ENCODE assay signal across 34 cellular contexts in the genomic region with DNA sequence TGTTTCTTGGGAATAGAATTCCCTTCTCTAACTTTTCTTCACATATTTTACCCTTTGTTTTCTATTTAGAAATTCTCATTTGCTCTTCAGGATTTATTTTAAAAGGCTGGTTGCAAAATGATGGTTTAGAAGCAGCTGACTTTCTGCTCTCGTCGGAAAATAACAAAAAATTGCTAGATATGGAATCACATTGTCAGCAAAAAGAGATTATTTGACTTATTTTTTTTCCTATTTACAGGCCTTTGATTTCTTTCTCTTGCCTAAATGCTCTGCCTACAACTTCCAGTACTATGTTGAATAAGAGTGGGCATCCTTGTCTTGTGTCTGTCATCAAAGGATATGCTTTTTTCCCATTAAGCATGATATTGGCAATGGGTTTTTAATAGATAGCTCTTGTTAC.
DNase-seq lines count a peak whose midpoint lies in the region; ATAC-seq, FAIRE-seq and TF ChIP-seq lines count a peak whose summit lies in the region.
"Had no signal": no experiment of that assay in that cellular context is flagged by ENCODE, and none has a peak within 500 bp of the region (broad histone marks: within the 10 kb centered on the region; RNA-seq: fewer than 3 reads in every experiment).

No MANE protein-coding gene starts in this region.

- H4K20me1 ChIP-seq in HepG2 (ENCODE audit: insufficient read depth, low read length) (no peaks in the 10 kb centered on the region), IMR-90 (ENCODE audit: insufficient read depth, low read length) (no peaks in the 10 kb centered on the region)
- H4K20me1 ChIP-seq: BLaER1; BLaER1 treated with 17β-estradiol and CSF1 and Interleukin-3, amounts not matched to agents 10 nM and 100 nM had no signal

- in situ Hi-C loops in HepG2 (cut with HindIII; ENCODE audit: extremely low pct_ligation_motif_present, low pct_unique_long_range_greater_than_20kb) (no loop called here), IMR-90 (cut with MboI; ENCODE audit: low sequenced_read_pairs) (loop anchor here (25.0 kb wide), 1 partner anchor 103 kb away; no protein-coding TSS in a partner anchor)

- dilution Hi-C loops in IMR-90 (cut with HindIII; ENCODE audit: low sequenced_read_pairs, unreplicated experiment): no loop called here

- H3K79me1 ChIP-seq in IMR-90 (ENCODE audit: low read depth in 1 of 2, low read length in 2 of 2): no peaks in the 10 kb centered on the region

- H3K14ac ChIP-seq in IMR-90 (replicated peaks; ENCODE audit: low read depth, low read length): no peak overlapping the region

- no peak overlapping the region for H3K23ac ChIP-seq in IMR-90 (ENCODE audit: low read depth, low read length)

- CTCF ChIA-PET in HepG2 (lab: Yijun Ruan, JAX; ENCODE audit: low intra/inter-chr PET ratio, low total read pairs) (no interaction called here), A549 (lab: Yijun Ruan, JAX) (interaction anchor here (1.2 kb wide), 1 partner anchor 14 kb away, joined by 4 read pairs; no protein-coding TSS in a partner anchor), IMR-90 (lab: Yijun Ruan, JAX) (no interaction called here)

- no peak for ATAC-seq in HepG2
- no peak for ATAC-seq in right lobe of liver
- no peak for ATAC-seq in A549
- ATAC-seq in IMR-90 (ENCODE audit: low read depth): no peak
- no peak for ATAC-seq in stimulated activated naive CD8-positive, alpha-beta T cell treated with anti-CD3 and anti-CD28 coated beads, Interleukin-15, amount 100 ng/mL, for 72 hours
- ATAC-seq: CD8-positive, alpha-beta T cell had no signal

- TF ChIP-seq RAD21 in HepG2 (CRISPR knock-in tag; IDR thresholded peaks at IDR 0.05): no peak
- no peak for TF ChIP-seq RAD21 in A549 (conservative IDR thresholded peaks at IDR 0.05 in 1 of 2, IDR thresholded peaks at IDR 0.05 in 1 of 2)
- TF ChIP-seq RAD21 in IMR-90 (IDR thresholded peaks at IDR 0.05; ENCODE audit: low read length): no peak

- no peak overlapping the region for H3K4ac ChIP-seq in IMR-90 (ENCODE audit: low read depth, low read length)

- H3K9me1 ChIP-seq in IMR-90 (ENCODE audit: insufficient read depth, low read length): no peaks in the 10 kb centered on the region

- H3K27ac ChIP-seq in HepG2 (ENCODE audit: extremely low read length, insufficient read depth, low read length): no peak overlapping the region
- H3K27ac ChIP-seq in right lobe of liver: no peak overlapping the region
- no peak overlapping the region for H3K27ac ChIP-seq in A549
- H3K27ac ChIP-seq in IMR-90 (ENCODE audit: insufficient read depth, low read length): no peak overlapping the region
- H3K27ac ChIP-seq: 22Rv1; BLaER1; BLaER1 treated with 17β-estradiol and CSF1 and Interleukin-3, amounts not matched to agents 10 nM and 100 nM; C4-2B had no signal

- FAIRE-seq in HepG2 (lab: Jason Lieb, UNC): no peak
- no peak for FAIRE-seq in A549 (lab: Jason Lieb, UNC)
- FAIRE-seq: A204.1, D721Med had no signal

- TF ChIP-seq POLR2A in HepG2 (IDR thresholded peaks at IDR 0.05; ENCODE audit: insufficient read depth in 1 of 2, low read depth in 2 of 2, low read length in 2 of 2) (no peak), right lobe of liver (IDR thresholded peaks at IDR 0.05) (no peak), A549 (IDR thresholded peaks at IDR 0.05; ENCODE audit: low read length) (no peak), IMR-90 (IDR thresholded peaks at IDR 0.05; ENCODE audit: low read depth, low read length) (no peak)

- no peaks in the 10 kb centered on the region for H3K4me1 ChIP-seq in HepG2 (ENCODE audit: insufficient read depth, low read length)
- no peaks in the 10 kb centered on the region for H3K4me1 ChIP-seq in right lobe of liver
- H3K4me1 ChIP-seq in A549: no peaks in the 10 kb centered on the region
- H3K4me1 ChIP-seq in IMR-90 (ENCODE audit: control insufficient read depth, insufficient read depth, low read length): no peaks in the 10 kb centered on the region
- H3K4me1 ChIP-seq: BE2C, Caco-2 had no signal

- H3K4me3 Mint-ChIP-seq in stimulated activated naive CD8-positive, alpha-beta T cell treated with anti-CD3 and anti-CD28 coated beads, Interleukin-15, amount 100 ng/mL, for 72 hours: no peak overlapping the region
- H3K4me3 Mint-ChIP-seq: B cell; CD14-positive monocyte; CD4-positive, alpha-beta memory T cell; CD4-positive, alpha-beta T cell; CD4-positive, CD25-positive, alpha-beta regulatory T cell; CD8-positive, alpha-beta memory T cell; CD8-positive, alpha-beta T cell had no signal

- POLR2A ChIA-PET in HepG2 (lab: Yijun Ruan, JAX): no interaction called here
- POLR2A ChIA-PET in A549 (lab: Yijun Ruan, JAX): no interaction called here
- POLR2A ChIA-PET in IMR-90 (lab: Charles Lee; ENCODE audit: unreplicated experiment): no interaction called here

- H3K9me3 Mint-ChIP-seq in stimulated activated naive CD8-positive, alpha-beta T cell treated with anti-CD3 and anti-CD28 coated beads, Interleukin-15, amount 100 ng/mL, for 72 hours: no peaks in the 10 kb centered on the region
- H3K9me3 Mint-ChIP-seq: CD4-positive, alpha-beta memory T cell; CD4-positive, alpha-beta T cell; CD8-positive, alpha-beta T cell had no signal

- H3K27ac Mint-ChIP-seq in stimulated activated naive CD8-positive, alpha-beta T cell treated with anti-CD3 and anti-CD28 coated beads, Interleukin-15, amount 100 ng/mL, for 72 hours: no peak overlapping the region
- H3K27ac Mint-ChIP-seq: B cell; CD4-positive, alpha-beta memory T cell; CD4-positive, alpha-beta T cell; CD4-positive, CD25-positive, alpha-beta regulatory T cell; CD8-positive, alpha-beta memory T cell; CD8-positive, alpha-beta T cell had no signal

- H2BK20ac ChIP-seq in IMR-90 (ENCODE audit: low read depth, low read length): no peak overlapping the region

- H2AK5ac ChIP-seq in IMR-90 (ENCODE audit: low read depth, low read length): no peak overlapping the region

- BruUV-seq in HepG2 (replicated peaks; lab: Mats Ljungman, UMichigan) (no TSS peak), IMR-90 (replicated peaks; lab: Mats Ljungman, UMichigan) (no TSS peak)

- no peaks in the 10 kb centered on the region for H3K4me1 Mint-ChIP-seq in stimulated activated naive CD8-positive, alpha-beta T cell treated with anti-CD3 and anti-CD28 coated beads, Interleukin-15, amount 100 ng/mL, for 72 hours
- H3K4me1 Mint-ChIP-seq: B cell; CD14-positive monocyte; CD4-positive, alpha-beta memory T cell; CD4-positive, CD25-positive, alpha-beta regulatory T cell; CD8-positive, alpha-beta memory T cell had no signal

- no peaks in the 10 kb centered on the region for H3K9me3 ChIP-seq in HepG2 (ENCODE audit: low read length)
- H3K9me3 ChIP-seq in right lobe of liver: no peaks in the 10 kb centered on the region
- no peaks in the 10 kb centered on the region for H3K9me3 ChIP-seq in A549
- H3K9me3 ChIP-seq in IMR-90 (ENCODE audit: control insufficient read depth, insufficient read depth, low read length): 0 out of 2 replicates have a peak, but pooled peaks cover 2% of the 10 kb centered on the region
- H3K9me3 ChIP-seq: BE2C; BLaER1; BLaER1 treated with 17β-estradiol and CSF1 and Interleukin-3, amounts not matched to agents 10 nM and 100 nM; Caco-2 had no signal

- no peak overlapping the region for H2AFZ ChIP-seq in HepG2 (ENCODE audit: low read length)
- no peak overlapping the region for H2AFZ ChIP-seq in IMR-90 (replicated peaks; ENCODE audit: low read length, poor library complexity)

- no peaks in the 10 kb centered on the region for H3K79me2 ChIP-seq in HepG2 (ENCODE audit: insufficient read depth, low read length)

- H3K18ac ChIP-seq in IMR-90 (ENCODE audit: low read depth, low read length): no peak overlapping the region

- H3K27me3 ChIP-seq in HepG2 (ENCODE audit: control insufficient read depth in 1 of 2, insufficient read depth in 2 of 2, low read length in 2 of 2) (no peaks in the 10 kb centered on the region), right lobe of liver (no peaks in the 10 kb centered on the region), IMR-90 (ENCODE audit: control insufficient read depth, insufficient read depth, low read length) (no peaks in the 10 kb centered on the region)
- H3K27me3 ChIP-seq: BE2C; BLaER1; BLaER1 treated with 17β-estradiol and CSF1 and Interleukin-3, amounts not matched to agents 10 nM and 100 nM had no signal

- TF ChIP-seq EP300 in HepG2 (IDR thresholded peaks at IDR 0.05; ENCODE audit: low read depth in 2 of 2, low read length in 2 of 2) (no peak), HepG2 (CRISPR knock-in tag; IDR thresholded peaks at IDR 0.05; ENCODE audit: borderline replicate concordance) (no peak), A549 (IDR thresholded peaks at IDR 0.05) (no peak)

- H3K56ac ChIP-seq in IMR-90 (ENCODE audit: extremely low read depth, insufficient read depth, low read length): no peak overlapping the region

- TF ChIP-seq CTCF in HepG2 (CRISPR knock-in tag; IDR thresholded peaks at IDR 0.05) (no peak), right lobe of liver (IDR thresholded peaks at IDR 0.05) (no peak), A549 (IDR thresholded peaks at IDR 0.05) (no peak), IMR-90 (conservative IDR thresholded peaks at IDR 0.05; ENCODE audit: low read depth, low read length) (no peak)

- H3K27me3 Mint-ChIP-seq in stimulated activated naive CD8-positive, alpha-beta T cell treated with anti-CD3 and anti-CD28 coated beads, Interleukin-15, amount 100 ng/mL, for 72 hours: no peaks in the 10 kb centered on the region
- H3K27me3 Mint-ChIP-seq: B cell; CD4-positive, alpha-beta memory T cell; CD4-positive, alpha-beta T cell; CD4-positive, CD25-positive, alpha-beta regulatory T cell; CD8-positive, alpha-beta memory T cell had no signal

- no peak overlapping the region for H2BK5ac ChIP-seq in IMR-90 (ENCODE audit: low read depth, low read length, poor library complexity, severe bottlenecking)

- no peak for DNase-seq in HepG2 (ENCODE audit: low spot score)
- no peak for DNase-seq in right lobe of liver
- DNase-seq in A549 (ENCODE audit: low read depth in 1 of 2, low spot score in 1 of 2): no peak
- no peak for DNase-seq in IMR-90
- no peak for DNase-seq in stimulated activated naive CD8-positive, alpha-beta T cell treated with anti-CD3 and anti-CD28 coated beads, Interleukin-15, amount 100 ng/mL, for 72 hours
- DNase-seq in SKM-1 (lab: John Stamatoyannopoulos, UW; ENCODE audit: unreplicated experiment): no peak
- DNase-seq: 8988T; ACHN; AML-193; BE2C; C1 segment of cervical spinal cord; Caco-2; Calu3; CD4-positive, alpha-beta memory T cell; CD4-positive, alpha-beta T cell; CD4-positive, CD25-positive, alpha-beta regulatory T cell; CD8-positive, alpha-beta memory T cell; CD8-positive, alpha-beta T cell; COR-L47; DMS 273 treated with DMSO at 0.1 percent for 48 hours; DMS153; DMS53; DMS79; DMS79 treated with DMSO at 0.1 percent for 48 hours; DND-41; EL had no signal

- no peak overlapping the region for H4K5ac ChIP-seq in IMR-90 (ENCODE audit: low read depth, low read length)

- H2BK15ac ChIP-seq in IMR-90 (ENCODE audit: low read depth, low read length): no peak overlapping the region

- H3K9ac ChIP-seq in HepG2 (ENCODE audit: insufficient read depth, low read depth, low read length): no peak overlapping the region
- no peak overlapping the region for H3K9ac ChIP-seq in IMR-90 (ENCODE audit: low read depth, low read length)
- H3K9ac ChIP-seq: BLaER1; BLaER1 treated with 17β-estradiol and CSF1 and Interleukin-3, amounts not matched to agents 10 nM and 100 nM had no signal

- H3K4me2 ChIP-seq in HepG2 (ENCODE audit: low read depth, low read length) (no peak overlapping the region), A549 (no peak overlapping the region), IMR-90 (ENCODE audit: low read depth, low read length) (no peak overlapping the region)
- H3K4me2 ChIP-seq: BLaER1; BLaER1 treated with 17β-estradiol and CSF1 and Interleukin-3, amounts not matched to agents 10 nM and 100 nM had no signal

- H4K91ac ChIP-seq in IMR-90 (ENCODE audit: insufficient read depth, low read depth, low read length): no peak overlapping the region

- no peaks in the 10 kb centered on the region for H3K36me3 ChIP-seq in HepG2 (replicated peaks in 1 of 2; ENCODE audit: control insufficient read depth in 1 of 2, insufficient read depth in 2 of 2, low read length in 2 of 2)
- no peaks in the 10 kb centered on the region for H3K36me3 ChIP-seq in right lobe of liver
- H3K36me3 ChIP-seq in IMR-90 (ENCODE audit: control insufficient read depth, insufficient read depth, low read length): no peaks in the 10 kb centered on the region
- H3K36me3 ChIP-seq: BE2C; BLaER1; BLaER1 treated with 17β-estradiol and CSF1 and Interleukin-3, amounts not matched to agents 10 nM and 100 nM had no signal

- H2AK9ac ChIP-seq in IMR-90 (replicated peaks; ENCODE audit: low read depth, low read length, poor library complexity): no peak overlapping the region

- H3K4me3 ChIP-seq in HepG2 (replicated peaks in 1 of 3; ENCODE audit: insufficient read depth in 1 of 3, low read depth in 2 of 3, low read length in 3 of 3) (no peak overlapping the region), right lobe of liver (no peak overlapping the region), A549 (no peak overlapping the region), IMR-90 (ENCODE audit: insufficient read depth, low read depth, low read length) (no peak overlapping the region)
- H3K4me3 ChIP-seq: BLaER1; BLaER1 treated with 17β-estradiol and CSF1 and Interleukin-3, amounts not matched to agents 10 nM and 100 nM had no signal

- intact Hi-C loops in HepG2 (cut with micrococcal nuclease; ENCODE audit: unreplicated experiment): no loop called here
- intact Hi-C loops in right lobe of liver (cut with DNase I): no loop called here
- intact Hi-C loops in IMR-90 (cut with micrococcal nuclease): no loop called here

- no peak overlapping the region for H4K8ac ChIP-seq in IMR-90 (ENCODE audit: low read depth in 2 of 2, low read length in 2 of 2)

- WGBS in HepG2 (ENCODE audit: low lambda C conversion rate): 0% methylated on average over 2 of the region's 2 CpGs
- 53% methylated on average over 2 of the region's 2 CpGs for WGBS in right lobe of liver (ENCODE audit: insufficient coverage, low coverage, low lambda C conversion rate, missing lambda C conversion rate)
- WGBS in A549 (ENCODE audit: missing lambda C conversion rate): 35% methylated on average over 2 of the region's 2 CpGs
- no CpG with 5 or more reads among the region's 2 CpGs for WGBS in IMR-90 (ENCODE audit: extremely low coverage in 2 of 2, insufficient read length in 1 of 2), 2 experiments

- no peak overlapping the region for H2BK120ac ChIP-seq in IMR-90 (ENCODE audit: low read depth, low read length)
